Comparison of ENCODE assay signal across 9 cellular contexts in the genomic region with DNA sequence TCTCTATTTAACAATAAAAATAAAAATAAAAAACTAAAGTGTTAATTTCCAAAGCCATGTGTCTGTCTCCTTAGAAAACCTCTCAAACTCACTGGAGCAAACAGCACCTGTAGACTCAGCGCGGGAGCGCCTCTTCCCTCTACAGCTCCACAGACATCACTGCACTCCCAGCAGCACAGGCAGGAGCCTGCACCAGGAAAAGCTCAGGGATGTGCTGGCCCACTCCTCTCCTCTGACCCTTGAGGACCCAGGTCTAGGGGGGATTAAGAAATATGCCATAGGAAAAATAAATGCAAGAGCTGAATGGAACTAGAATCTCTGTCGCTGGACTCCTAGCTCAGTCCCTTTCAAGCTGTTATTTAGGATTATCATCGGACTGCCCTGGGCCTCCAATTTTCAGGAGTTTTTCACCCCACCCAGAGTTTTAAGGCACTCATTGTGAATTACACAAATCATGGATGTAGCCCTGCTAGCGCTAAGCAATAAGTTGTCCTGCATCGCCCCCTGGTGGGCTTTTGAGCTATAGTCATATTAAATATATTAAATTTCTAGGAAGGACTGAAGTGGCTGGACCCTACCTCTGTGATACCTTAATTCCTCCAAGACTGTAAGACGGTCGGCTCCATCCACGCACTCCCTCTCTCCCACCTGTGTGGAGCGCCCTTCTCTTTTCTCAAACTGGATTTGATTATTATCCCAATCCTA.
DNase-seq lines count a peak whose midpoint lies in the region; ATAC-seq and TF ChIP-seq lines count a peak whose summit lies in the region.
"Had no signal": no experiment of that assay in that cellular context is flagged by ENCODE, and none has a peak within 500 bp of the region (broad histone marks: within the 10 kb centered on the region; RNA-seq: fewer than 3 reads in every experiment).

No MANE protein-coding gene starts in this region.

- DNase-seq in ELF-1 (ENCODE audit: low read depth, low spot score) (peak; percentile 58), LoVo (ENCODE audit: low spot score) (peak; percentile 74), SHP77 treated with DMSO at 0.1 percent for 48 hours (lab: John Stamatoyannopoulos, UW) (peak; percentile 29), glutamatergic neuron (peak; percentile 81), prostate gland (ENCODE audit: low spot score) (peak; percentile 53)
- DNase-seq in activated naive CD4-positive, alpha-beta T cell treated with anti-CD3 and anti-CD28 coated beads for 36 hours, result peak; percentile 75

- no peaks in the 10 kb centered on the region for H3K4me1 ChIP-seq in prostate gland (replicated peaks)

- WGBS in prostate gland, result 31% methylated on average over 11 of the region's 11 CpGs

- peak; percentile 85 for TF ChIP-seq CTCF in glutamatergic neuron (IDR thresholded peaks at IDR 0.05; ENCODE audit: partially characterized antibody, unreplicated experiment)
- peak in 3 of 4 experiments; percentile 66 to 81 (median 70) for TF ChIP-seq CTCF in prostate gland (IDR thresholded peaks at IDR 0.05)

- no peaks in the 10 kb centered on the region for H3K4me1 Mint-ChIP-seq in activated naive CD4-positive, alpha-beta T cell treated with anti-CD3 and anti-CD28 coated beads for 36 hours (ENCODE audit: low read depth)
- H3K4me1 Mint-ChIP-seq in glutamatergic neuron (ENCODE audit: low read depth, unreplicated experiment), result peaks cover 18% of the 10 kb centered on the region

- H3K27me3 ChIP-seq in prostate gland (replicated peaks; ENCODE audit: insufficient read depth), result no peaks in the 10 kb centered on the region

- intact Hi-C loops in activated naive CD4-positive, alpha-beta T cell treated with anti-CD3 and anti-CD28 coated beads for 36 hours (cut with micrococcal nuclease), result loop anchor here (1.0 kb wide), 2 partner anchors 142 to 413 kb away; no protein-coding TSS in a partner anchor
- intact Hi-C loops in prostate gland (cut with DNase I), result loop anchor here (2.0 to 10.0 kb wide), 3 partner anchors 142 to 904 kb away; no protein-coding TSS in a partner anchor

- peaks cover 13% of the 10 kb centered on the region for H3K27me3 Mint-ChIP-seq in activated naive CD4-positive, alpha-beta T cell treated with anti-CD3 and anti-CD28 coated beads for 36 hours (ENCODE audit: low read depth)
- H3K27me3 Mint-ChIP-seq in glutamatergic neuron (ENCODE audit: unreplicated experiment), result no peaks in the 10 kb centered on the region
- H3K27me3 Mint-ChIP-seq: dendritic cell treated with granulocyte-macrophage colony-stimulating factor and Interleukin-4, amounts not matched to agents 40 ng/mL and 50 ng/mL, for 4 days had no signal

- CTCF ChIA-PET in activated naive CD4-positive, alpha-beta T cell treated with anti-CD3 and anti-CD28 coated beads for 36 hours (lab: Charles Lee), result interaction anchor here (0.6 to 2.4 kb wide), 13 partner anchors 12 to 1307 kb away, joined by 3 to 18 read pairs (median 3); no protein-coding TSS in a partner anchor

- no peaks in the 10 kb centered on the region for H3K9me3 Mint-ChIP-seq in activated naive CD4-positive, alpha-beta T cell treated with anti-CD3 and anti-CD28 coated beads for 36 hours
- H3K9me3 Mint-ChIP-seq in glutamatergic neuron (ENCODE audit: unreplicated experiment), result peaks cover 2% of the 10 kb centered on the region
- H3K9me3 Mint-ChIP-seq: dendritic cell treated with granulocyte-macrophage colony-stimulating factor and Interleukin-4, amounts not matched to agents 40 ng/mL and 50 ng/mL, for 4 days had no signal

- no peaks in the 10 kb centered on the region for H3K9me3 ChIP-seq in prostate gland

- no peak overlapping the region for H3K27ac Mint-ChIP-seq in activated naive CD4-positive, alpha-beta T cell treated with anti-CD3 and anti-CD28 coated beads for 36 hours
- H3K27ac Mint-ChIP-seq in glutamatergic neuron (ENCODE audit: unreplicated experiment), result no peak overlapping the region
- H3K27ac Mint-ChIP-seq: dendritic cell treated with granulocyte-macrophage colony-stimulating factor and Interleukin-4, amounts not matched to agents 40 ng/mL and 50 ng/mL, for 4 days had no signal

- H3K4me3 ChIP-seq in prostate gland, result no peak overlapping the region

- no peaks in the 10 kb centered on the region for H3K36me3 ChIP-seq in prostate gland

- ATAC-seq in GM21447 (IDR thresholded peaks at IDR 0.05; ENCODE audit: unreplicated experiment), result no peak
- ATAC-seq in HG02798 (IDR thresholded peaks at IDR 0.05; ENCODE audit: poor library complexity, unreplicated experiment), result no peak

- no peak for TF ChIP-seq POLR2A in prostate gland (IDR thresholded peaks at IDR 0.05)

- H3K4me3 Mint-ChIP-seq in activated naive CD4-positive, alpha-beta T cell treated with anti-CD3 and anti-CD28 coated beads for 36 hours, result no peak overlapping the region
- no peak overlapping the region for H3K4me3 Mint-ChIP-seq in glutamatergic neuron (ENCODE audit: unreplicated experiment)
- H3K4me3 Mint-ChIP-seq: dendritic cell treated with granulocyte-macrophage colony-stimulating factor and Interleukin-4, amounts not matched to agents 40 ng/mL and 50 ng/mL, for 4 days had no signal

- H3K27ac ChIP-seq in prostate gland, result no peak overlapping the region

- no peaks in the 10 kb centered on the region for H3K36me3 Mint-ChIP-seq in activated naive CD4-positive, alpha-beta T cell treated with anti-CD3 and anti-CD28 coated beads for 36 hours (ENCODE audit: low read depth)
- H3K36me3 Mint-ChIP-seq in glutamatergic neuron (ENCODE audit: unreplicated experiment), result peaks cover 4% of the 10 kb centered on the region

Comparison
In these comparisons a context has a peak if more than half of its experiments do, and no peak if none do; other contexts are left out.
1. DNase-seq: peak in every context shown above with its lines; median percentile 81 in glutamatergic neuron; 75 in activated naive CD4-positive, alpha-beta T cell treated with anti-CD3 and anti-CD28 coated beads for 36 hours; 74 in LoVo; 58 in ELF-1; 53 in prostate gland; 29 in SHP77 treated with DMSO at 0.1 percent for 48 hours.